22 cellular contexts compared by ENCODE assay signal in the genomic region with DNA sequence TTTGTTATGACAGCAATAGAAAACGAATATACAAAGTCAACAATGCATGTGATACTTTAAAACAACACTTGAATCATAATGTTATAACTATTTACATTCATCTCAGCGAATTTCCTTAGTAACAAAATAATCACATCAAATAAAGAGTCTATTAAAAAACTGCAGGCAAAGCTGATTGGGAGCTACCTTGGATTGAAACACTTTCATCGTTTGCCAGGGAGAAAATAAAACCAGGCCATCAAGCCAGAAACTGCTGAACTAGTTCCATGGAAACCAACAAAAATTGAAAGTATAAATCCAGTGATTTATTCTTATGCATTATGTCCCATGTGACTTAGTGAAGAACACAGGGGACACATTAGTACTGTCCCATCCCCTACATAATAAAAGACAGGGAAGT.
"Had no signal": no experiment of that assay in that cellular context is flagged by ENCODE, and none has a peak within 500 bp of the region (broad histone marks: within the 10 kb centered on the region; RNA-seq: fewer than 3 reads in every experiment).

No MANE protein-coding gene starts in this region.

- ATAC-seq: heart right ventricle, left lung, natural killer cell, T-helper 17 cell had no signal

- H3K27me3 Mint-ChIP-seq: activated CD4-positive, alpha-beta memory T cell treated with anti-CD3 and anti-CD28 coated beads, Interleukin-2, amount 10 ng/mL, durations not matched to agents 7 days and 5 days; activated CD4-positive, alpha-beta T cell treated with anti-CD3 and anti-CD28 coated beads, Interleukin-2, amount 10 ng/mL, durations not matched to agents 24 days and 14 days; activated naive CD8-positive, alpha-beta T cell; activated T-cell treated with anti-CD3 and anti-CD28 coated beads, Interleukin-2, amount 50 U/mL, for 24 hours; T-helper 17 cell had no signal

- H3K27ac ChIP-seq: coronary artery, heart right ventricle, left lung, tibial nerve had no signal

- DNase-seq: activated CD4-positive, alpha-beta memory T cell treated with anti-CD3 and anti-CD28 coated beads, Interleukin-2, amount 10 ng/mL, durations not matched to agents 7 days and 5 days; activated CD4-positive, alpha-beta T cell treated with anti-CD3 and anti-CD28 coated beads, Interleukin-2, amount 10 ng/mL, durations not matched to agents 24 days and 14 days; activated CD4-positive, CD25-positive, alpha-beta regulatory T cell; activated naive CD4-positive, alpha-beta T cell; activated T-cell treated with anti-CD3 and anti-CD28 coated beads, Interleukin-2, amount 50 U/mL, for 24 hours; amniotic stem cell; cerebellar nuclear complex; endodermal cell; esophagus squamous epithelium; heart right ventricle; left lung; natural killer cell; retina; stimulated activated CD4-positive, alpha-beta T cell treated with anti-CD3 and anti-CD28 coated beads, Interleukin-4, amount 100 ng/mL, for 24 hours; stimulated activated naive CD4-positive, alpha-beta T cell treated with Interleukin-2 at 50 U/mL for 16 hours; SW 1271; T-helper 17 cell had no signal

- H3K9me3 ChIP-seq: esophagus squamous epithelium, heart right ventricle, left lung, tibial nerve had no signal

- H3K4me3 Mint-ChIP-seq: activated CD4-positive, alpha-beta memory T cell treated with anti-CD3 and anti-CD28 coated beads, Interleukin-2, amount 10 ng/mL, durations not matched to agents 7 days and 5 days; activated CD4-positive, alpha-beta T cell treated with anti-CD3 and anti-CD28 coated beads, Interleukin-2, amount 10 ng/mL, durations not matched to agents 24 days and 14 days; activated naive CD8-positive, alpha-beta T cell; activated T-cell treated with anti-CD3 and anti-CD28 coated beads, Interleukin-2, amount 50 U/mL, for 24 hours; endodermal cell; natural killer cell; T-helper 17 cell had no signal

- H3K27me3 ChIP-seq: esophagus squamous epithelium, left lung, tibial nerve had no signal

- H3K36me3 Mint-ChIP-seq: activated naive CD8-positive, alpha-beta T cell; natural killer cell had no signal

- H3K4me3 ChIP-seq: coronary artery, esophagus squamous epithelium, heart right ventricle, left lung, lung, tibial nerve had no signal

- H3K36me3 ChIP-seq: esophagus squamous epithelium, heart right ventricle, left lung, tibial nerve had no signal

- H3K9me3 Mint-ChIP-seq: activated CD4-positive, alpha-beta memory T cell treated with anti-CD3 and anti-CD28 coated beads, Interleukin-2, amount 10 ng/mL, durations not matched to agents 7 days and 5 days; activated CD4-positive, alpha-beta T cell treated with anti-CD3 and anti-CD28 coated beads, Interleukin-2, amount 10 ng/mL, durations not matched to agents 24 days and 14 days; activated T-cell treated with anti-CD3 and anti-CD28 coated beads, Interleukin-2, amount 50 U/mL, for 24 hours; activated T-helper 2 cell treated with anti-CD3 and anti-CD28 coated beads, Interferon-gamma antibody, Interleukin-2, Interleukin-4, amounts not matched to agents 10 μg/mL and 5 μg/mL and 100 μg/mL, durations not matched to agents 14 hours and 24 hours and 36 hours; endodermal cell; natural killer cell had no signal

- H3K27ac Mint-ChIP-seq: activated CD4-positive, alpha-beta memory T cell treated with anti-CD3 and anti-CD28 coated beads, Interleukin-2, amount 10 ng/mL, durations not matched to agents 7 days and 5 days; activated CD4-positive, alpha-beta T cell treated with anti-CD3 and anti-CD28 coated beads, Interleukin-2, amount 10 ng/mL, durations not matched to agents 24 days and 14 days; activated naive CD8-positive, alpha-beta T cell; activated T-cell treated with anti-CD3 and anti-CD28 coated beads, Interleukin-2, amount 50 U/mL, for 24 hours; endodermal cell; natural killer cell; T-helper 17 cell had no signal
